Comparison of ENCODE assay signal across 1 cellular context in the genomic region with DNA sequence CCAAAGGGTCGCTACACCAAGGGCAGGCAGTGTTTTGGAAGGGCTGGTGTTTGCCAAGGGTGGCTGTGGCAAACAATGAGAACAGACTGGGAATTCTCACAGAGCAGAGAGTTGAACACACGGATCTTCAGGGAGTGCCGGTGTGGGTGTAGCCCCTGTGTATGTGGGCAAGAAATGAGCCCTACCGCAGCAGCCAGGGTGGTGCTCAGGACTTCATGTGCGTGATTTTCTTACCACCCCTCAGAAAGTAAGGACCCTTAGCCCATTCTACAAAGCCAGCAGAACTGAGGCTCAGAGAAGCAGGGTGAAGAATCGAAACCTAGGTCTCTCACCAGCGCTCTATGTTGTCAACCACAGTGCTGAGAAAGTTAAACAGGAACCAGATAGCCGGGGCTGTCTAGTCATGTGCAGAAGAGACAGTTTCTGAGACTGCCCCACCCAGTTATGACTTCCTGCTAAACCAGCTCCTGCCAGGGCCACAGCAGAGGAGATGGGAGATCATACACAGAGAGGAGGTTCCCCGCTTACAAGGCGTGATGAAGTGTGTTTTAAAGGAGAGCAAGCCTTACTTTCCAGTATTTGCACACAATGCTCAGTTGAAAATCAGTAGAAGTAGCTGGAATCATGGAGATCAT.
A peak's percentile ranks its signal among the peaks of the same experiment; 100 is the strongest.
TF ChIP-seq lines count a peak whose summit lies in the region.

No MANE protein-coding gene starts in this region.

TF ChIP-seq in K562, 482 proteins besides CTCF, POLR2A, EP300 and RAD21 (continued from another document and continues in another):
- TF ChIP-seq, protein P1, sequence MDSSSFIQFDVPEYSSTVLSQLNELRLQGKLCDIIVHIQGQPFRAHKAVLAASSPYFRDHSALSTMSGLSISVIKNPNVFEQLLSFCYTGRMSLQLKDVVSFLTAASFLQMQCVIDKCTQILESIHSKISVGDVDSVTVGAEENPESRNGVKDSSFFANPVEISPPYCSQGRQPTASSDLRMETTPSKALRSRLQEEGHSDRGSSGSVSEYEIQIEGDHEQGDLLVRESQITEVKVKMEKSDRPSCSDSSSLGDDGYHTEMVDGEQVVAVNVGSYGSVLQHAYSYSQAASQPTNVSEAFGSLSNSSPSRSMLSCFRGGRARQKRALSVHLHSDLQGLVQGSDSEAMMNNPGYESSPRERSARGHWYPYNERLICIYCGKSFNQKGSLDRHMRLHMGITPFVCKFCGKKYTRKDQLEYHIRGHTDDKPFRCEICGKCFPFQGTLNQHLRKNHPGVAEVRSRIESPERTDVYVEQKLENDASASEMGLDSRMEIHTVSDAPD (CRISPR knock-in tag; IDR thresholded peaks at IDR 0.05), result no peak
- TF ChIP-seq TFE3 (CRISPR knock-in tag; IDR thresholded peaks at IDR 0.05) (peak; percentile 2; the same call in 1 of the 2 replicates), ZNF134 (CRISPR knock-in tag; conservative IDR thresholded peaks at IDR 0.05) (no peak), ZC3H4 (CRISPR knock-in tag; IDR thresholded peaks at IDR 0.05; ENCODE audit: borderline replicate concordance) (no peak), ZNF232 (CRISPR knock-in tag; IDR thresholded peaks at IDR 0.05) (no peak), MYNN (IDR thresholded peaks at IDR 0.05) (no peak), MYNN (CRISPR knock-in tag; IDR thresholded peaks at IDR 0.05) (no peak), DNMT1 (IDR thresholded peaks at IDR 0.05) (no peak), PHB (CRISPR knock-in tag; IDR thresholded peaks at IDR 0.05) (no peak), SETDB1 (IDR thresholded peaks at IDR 0.05; ENCODE audit: low read length) (no peak), FOXA1 (IDR thresholded peaks at IDR 0.05; ENCODE audit: borderline replicate concordance) (no peak), RFX5 (IDR thresholded peaks at IDR 0.05; ENCODE audit: low read depth, low read length) (no peak), CHD2 (IDR thresholded peaks at IDR 0.05; ENCODE audit: low read depth, low read length) (no peak), FOXA3 (CRISPR knock-in tag; conservative IDR thresholded peaks at IDR 0.05 in 1 of 2, IDR thresholded peaks at IDR 0.05 in 1 of 2) (no peak), E2F4 (CRISPR knock-in tag; IDR thresholded peaks at IDR 0.05; ENCODE audit: low read depth) (no peak), GATA2 (CRISPR knock-in tag; IDR thresholded peaks at IDR 0.05) (no peak), RREB1 (CRISPR knock-in tag; IDR thresholded peaks at IDR 0.05) (no peak), ZSCAN32 (CRISPR knock-in tag; IDR thresholded peaks at IDR 0.05) (no peak), RFX7 (CRISPR knock-in tag; IDR thresholded peaks at IDR 0.05) (no peak), HIVEP1 (CRISPR knock-in tag; IDR thresholded peaks at IDR 0.05) (no peak), NKRF (IDR thresholded peaks at IDR 0.05; ENCODE audit: borderline replicate concordance) (no peak), ZNF449 (CRISPR knock-in tag; IDR thresholded peaks at IDR 0.05) (0 out of 2 replicates have a peak, but pooled peaks have one; percentile 6), HOXB6 (CRISPR knock-in tag; IDR thresholded peaks at IDR 0.05; ENCODE audit: borderline replicate concordance) (no peak), NR4A1 (CRISPR knock-in tag; IDR thresholded peaks at IDR 0.05) (no peak), NR4A1 (tag; IDR thresholded peaks at IDR 0.05) (peak; percentile 9; the same call in 1 of the 2 replicates), DEAF1 (CRISPR knock-in tag; IDR thresholded peaks at IDR 0.05) (no peak), BCOR (IDR thresholded peaks at IDR 0.05) (no peak), ZMIZ1 (IDR thresholded peaks at IDR 0.05; ENCODE audit: low read depth in 2 of 2, low read length in 2 of 2) (no peak), ILK (tag; IDR thresholded peaks at IDR 0.05; ENCODE audit: borderline replicate concordance, low read depth) (no peak), ZNF121 (CRISPR knock-in tag; conservative IDR thresholded peaks at IDR 0.05) (no peak; the same call in 1 of the 2 replicates), NFATC3 (IDR thresholded peaks at IDR 0.05) (no peak), JUND (IDR thresholded peaks at IDR 0.05; ENCODE audit: borderline replicate concordance, low read depth, low read length) (peak; percentile 44; the same call in 1 of the 2 replicates), JUND (tag; IDR thresholded peaks at IDR 0.05; ENCODE audit: borderline replicate concordance, low read depth, low read length) (peak; percentile 38; the same call in 1 of the 3 replicates), CREB1 (IDR thresholded peaks at IDR 0.05) (no peak), CREB1 (CRISPR knock-in tag; IDR thresholded peaks at IDR 0.05) (no peak), RHOXF2B (CRISPR knock-in tag; conservative IDR thresholded peaks at IDR 0.05) (no peak)
- TF ChIP-seq, protein P2, sequence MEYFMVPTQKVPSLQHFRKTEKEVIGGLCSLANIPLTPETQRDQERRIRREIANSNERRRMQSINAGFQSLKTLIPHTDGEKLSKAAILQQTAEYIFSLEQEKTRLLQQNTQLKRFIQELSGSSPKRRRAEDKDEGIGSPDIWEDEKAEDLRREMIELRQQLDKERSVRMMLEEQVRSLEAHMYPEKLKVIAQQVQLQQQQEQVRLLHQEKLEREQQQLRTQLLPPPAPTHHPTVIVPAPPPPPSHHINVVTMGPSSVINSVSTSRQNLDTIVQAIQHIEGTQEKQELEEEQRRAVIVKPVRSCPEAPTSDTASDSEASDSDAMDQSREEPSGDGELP (CRISPR knock-in tag; IDR thresholded peaks at IDR 0.05; ENCODE audit: borderline replicate concordance), result no peak
